Comparison of ENCODE assay signal across 9 cellular contexts in genomic region chr3:128076465-128076782, GRCh38. TPM values are rescaled to one million over a fixed set of nuclear protein-coding genes. Genes with fewer than 3 reads are reported as not detected.
DNase-seq lines count a peak whose midpoint lies in the region; ATAC-seq and TF ChIP-seq lines count a peak whose summit lies in the region.
"Had no signal": no experiment of that assay in that cellular context is flagged by ENCODE, and none has a peak within 500 bp of the region (broad histone marks: within the 10 kb centered on the region; RNA-seq: fewer than 3 reads in every experiment).

No MANE protein-coding gene starts in this region.

- H3K9me3 ChIP-seq in NT2/D1 (ENCODE audit: insufficient read depth, low read length) = no peaks in the 10 kb centered on the region
- no peaks in the 10 kb centered on the region for H3K9me3 ChIP-seq in colonic mucosa
- H3K9me3 ChIP-seq in liver (ENCODE audit: control insufficient read depth in 4 of 4, low read length in 3 of 4) = no peaks in the 10 kb centered on the region
- H3K9me3 ChIP-seq: body of pancreas had no signal

- no peak for TF ChIP-seq RAD21 in liver (IDR thresholded peaks at IDR 0.05)

- H3K4me3 ChIP-seq in NT2/D1 (ENCODE audit: insufficient read length, low read depth) = peak overlapping the region; percentile 36
- H3K4me3 ChIP-seq in colonic mucosa = peak overlapping the region; percentile 45
- H3K4me3 ChIP-seq in liver (ENCODE audit: low read depth in 1 of 3, low read length in 3 of 3) = peak overlapping the region; percentile 4 to 40 (median 40)
- H3K4me3 ChIP-seq: body of pancreas had no signal

- ATAC-seq in stimulated activated naive CD8-positive, alpha-beta T cell treated with anti-CD3 and anti-CD28 coated beads, Interleukin-15, Interleukin-2, amounts not matched to agents 100 U/mL and 50 U/mL, for 24 hours = no peak
- no peak for ATAC-seq in GM18517 (IDR thresholded peaks at IDR 0.05; ENCODE audit: unreplicated experiment)

- H3K36me3 ChIP-seq in NT2/D1 (ENCODE audit: insufficient read depth, insufficient read length, low read length) (peaks cover 60% of the 10 kb centered on the region), colonic mucosa (peaks cover 5% of the 10 kb centered on the region), liver (ENCODE audit: control insufficient read depth in 4 of 4, insufficient read depth in 3 of 4, low read depth in 1 of 4, low read length in 3 of 4) (peaks cover 0 to 6% (median 3%) of the 10 kb centered on the region in 4 donors)

- H3K27ac ChIP-seq in colonic mucosa (no peak overlapping the region), liver (ENCODE audit: low read depth in 1 of 2, low read length in 2 of 2) (no peak overlapping the region)

- peaks cover 18% of the 10 kb centered on the region for H3K4me1 ChIP-seq in NT2/D1 (ENCODE audit: insufficient read depth, insufficient read length)
- peaks cover 8% of the 10 kb centered on the region for H3K4me1 ChIP-seq in colonic mucosa
- H3K4me1 ChIP-seq in liver (ENCODE audit: control insufficient read depth in 4 of 4, insufficient read depth in 4 of 4, low read length in 3 of 4) = peaks cover 15 to 81% (median 64%) of the 10 kb centered on the region in 4 donors

- intact Hi-C loops in colonic mucosa (cut with DNase I) = loop anchor here (10.0 kb wide), 1 partner anchor 48 kb away; the partner anchor contains the start of gene RUVBL1

- H3K27me3 ChIP-seq in NT2/D1 (ENCODE audit: insufficient read depth, insufficient read length) (peaks cover 13% of the 10 kb centered on the region), colonic mucosa (no peaks in the 10 kb centered on the region), liver (ENCODE audit: control insufficient read depth in 4 of 4, insufficient read depth in 4 of 4, low read length in 3 of 4) (no peaks in the 10 kb centered on the region)
- H3K27me3 ChIP-seq: body of pancreas had no signal

- DNase-seq in NT2/D1 (ENCODE audit: low read depth, low spot score) (no peak), colonic mucosa (no peak), foreskin melanocyte (no peak), middle frontal gyrus (ENCODE audit: extremely low spot score, low spot score) (no peak)
- DNase-seq in stimulated activated naive CD8-positive, alpha-beta T cell treated with anti-CD3 and anti-CD28 coated beads, Interleukin-15, Interleukin-2, amounts not matched to agents 100 U/mL and 50 U/mL, for 24 hours = peak; percentile 20
- DNase-seq in activated CD4-positive, alpha-beta T cell treated with anti-CD3 and anti-CD28 coated beads for 4 hours = no peak

- no peak for TF ChIP-seq CTCF in colonic mucosa (IDR thresholded peaks at IDR 0.05)
- TF ChIP-seq CTCF in liver (IDR thresholded peaks at IDR 0.05; ENCODE audit: low read depth, low read length, missing input control) = no peak

- 42% methylated on average over 18 of the region's 18 CpGs for WGBS in liver

- H3K9ac ChIP-seq in NT2/D1 (ENCODE audit: insufficient read length, low read depth) = peak overlapping the region; percentile 66
- peak overlapping the region; percentile 26 to 47 for H3K9ac ChIP-seq in colonic mucosa (ENCODE audit: low read depth in 2 of 2, low read length in 2 of 2)
- no peak overlapping the region for H3K9ac ChIP-seq in liver (ENCODE audit: low read depth in 1 of 2, low read length in 2 of 2)

TF ChIP-seq in liver, 16 proteins besides CTCF, POLR2A, EP300 and RAD21:
- TF ChIP-seq RXRA (IDR thresholded peaks at IDR 0.05) = no peak
- no peak for TF ChIP-seq SP1 (IDR thresholded peaks at IDR 0.05)
- TF ChIP-seq EGR1 (IDR thresholded peaks at IDR 0.05; ENCODE audit: low read depth in 2 of 2) = no peak
- no peak for TF ChIP-seq JUND (IDR thresholded peaks at IDR 0.05)
- TF ChIP-seq, protein P1, sequence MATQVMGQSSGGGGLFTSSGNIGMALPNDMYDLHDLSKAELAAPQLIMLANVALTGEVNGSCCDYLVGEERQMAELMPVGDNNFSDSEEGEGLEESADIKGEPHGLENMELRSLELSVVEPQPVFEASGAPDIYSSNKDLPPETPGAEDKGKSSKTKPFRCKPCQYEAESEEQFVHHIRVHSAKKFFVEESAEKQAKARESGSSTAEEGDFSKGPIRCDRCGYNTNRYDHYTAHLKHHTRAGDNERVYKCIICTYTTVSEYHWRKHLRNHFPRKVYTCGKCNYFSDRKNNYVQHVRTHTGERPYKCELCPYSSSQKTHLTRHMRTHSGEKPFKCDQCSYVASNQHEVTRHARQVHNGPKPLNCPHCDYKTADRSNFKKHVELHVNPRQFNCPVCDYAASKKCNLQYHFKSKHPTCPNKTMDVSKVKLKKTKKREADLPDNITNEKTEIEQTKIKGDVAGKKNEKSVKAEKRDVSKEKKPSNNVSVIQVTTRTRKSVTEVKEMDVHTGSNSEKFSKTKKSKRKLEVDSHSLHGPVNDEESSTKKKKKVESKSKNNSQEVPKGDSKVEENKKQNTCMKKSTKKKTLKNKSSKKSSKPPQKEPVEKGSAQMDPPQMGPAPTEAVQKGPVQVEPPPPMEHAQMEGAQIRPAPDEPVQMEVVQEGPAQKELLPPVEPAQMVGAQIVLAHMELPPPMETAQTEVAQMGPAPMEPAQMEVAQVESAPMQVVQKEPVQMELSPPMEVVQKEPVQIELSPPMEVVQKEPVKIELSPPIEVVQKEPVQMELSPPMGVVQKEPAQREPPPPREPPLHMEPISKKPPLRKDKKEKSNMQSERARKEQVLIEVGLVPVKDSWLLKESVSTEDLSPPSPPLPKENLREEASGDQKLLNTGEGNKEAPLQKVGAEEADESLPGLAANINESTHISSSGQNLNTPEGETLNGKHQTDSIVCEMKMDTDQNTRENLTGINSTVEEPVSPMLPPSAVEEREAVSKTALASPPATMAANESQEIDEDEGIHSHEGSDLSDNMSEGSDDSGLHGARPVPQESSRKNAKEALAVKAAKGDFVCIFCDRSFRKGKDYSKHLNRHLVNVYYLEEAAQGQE (IDR thresholded peaks at IDR 0.05) = no peak
- TF ChIP-seq, protein P2, sequence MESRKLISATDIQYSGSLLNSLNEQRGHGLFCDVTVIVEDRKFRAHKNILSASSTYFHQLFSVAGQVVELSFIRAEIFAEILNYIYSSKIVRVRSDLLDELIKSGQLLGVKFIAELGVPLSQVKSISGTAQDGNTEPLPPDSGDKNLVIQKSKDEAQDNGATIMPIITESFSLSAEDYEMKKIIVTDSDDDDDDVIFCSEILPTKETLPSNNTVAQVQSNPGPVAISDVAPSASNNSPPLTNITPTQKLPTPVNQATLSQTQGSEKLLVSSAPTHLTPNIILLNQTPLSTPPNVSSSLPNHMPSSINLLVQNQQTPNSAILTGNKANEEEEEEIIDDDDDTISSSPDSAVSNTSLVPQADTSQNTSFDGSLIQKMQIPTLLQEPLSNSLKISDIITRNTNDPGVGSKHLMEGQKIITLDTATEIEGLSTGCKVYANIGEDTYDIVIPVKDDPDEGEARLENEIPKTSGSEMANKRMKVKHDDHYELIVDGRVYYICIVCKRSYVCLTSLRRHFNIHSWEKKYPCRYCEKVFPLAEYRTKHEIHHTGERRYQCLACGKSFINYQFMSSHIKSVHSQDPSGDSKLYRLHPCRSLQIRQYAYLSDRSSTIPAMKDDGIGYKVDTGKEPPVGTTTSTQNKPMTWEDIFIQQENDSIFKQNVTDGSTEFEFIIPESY (IDR thresholded peaks at IDR 0.05) = no peak
- no peak for TF ChIP-seq HNF4A (conservative IDR thresholded peaks at IDR 0.05)
- no peak for TF ChIP-seq MAX (IDR thresholded peaks at IDR 0.05)
- TF ChIP-seq GABPA (IDR thresholded peaks at IDR 0.05 in 1 of 2, conservative IDR thresholded peaks at IDR 0.05 in 1 of 2) = no peak
- no peak for TF ChIP-seq FOXA2 (IDR thresholded peaks at IDR 0.05)
- TF ChIP-seq NR2F2 (IDR thresholded peaks at IDR 0.05) = no peak
- no peak for TF ChIP-seq HNF4G (IDR thresholded peaks at IDR 0.05)
- TF ChIP-seq, protein P3, sequence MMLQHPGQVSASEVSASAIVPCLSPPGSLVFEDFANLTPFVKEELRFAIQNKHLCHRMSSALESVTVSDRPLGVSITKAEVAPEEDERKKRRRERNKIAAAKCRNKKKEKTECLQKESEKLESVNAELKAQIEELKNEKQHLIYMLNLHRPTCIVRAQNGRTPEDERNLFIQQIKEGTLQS (IDR thresholded peaks at IDR 0.05) = no peak
- no peak for TF ChIP-seq FOXA1 (IDR thresholded peaks at IDR 0.05)
- no peak for TF ChIP-seq YY1 (IDR thresholded peaks at IDR 0.05)
- no peak for TF ChIP-seq TAF1 (conservative IDR thresholded peaks at IDR 0.05)

RNA-seq across cellular contexts. Expression of gene SEC61A1, which starts 24.2 kb away (rescaled TPM):
- total RNA-seq in colonic mucosa = 100 to 1,000 TPM; 184 to 250 TPM
- 100 to 1,000 TPM in 1 of 2 donors, 10 to 100 TPM in 1; 80.4 to 295 TPM for total RNA-seq in liver
- polyA plus RNA-seq in liver = 100 to 1,000 TPM in 1 of 2 donors, 10 to 100 TPM in 1; 90.8 to 203 TPM

RNA-seq across cellular contexts. Expression of gene RUVBL1, which starts 47.2 kb away (rescaled TPM):
- total RNA-seq in colonic mucosa (10 to 100 TPM; 16.1 to 48.2 TPM), liver (10 to 100 TPM; 13.9 to 23.1 TPM)
- polyA plus RNA-seq in liver = 10 to 100 TPM; 13.3 to 13.9 TPM

Comparison
In these comparisons a context has a peak if more than half of its experiments do, and no peak if none do; other contexts are left out.
1. H3K9ac ChIP-seq: peak in NT2/D1 (single experiment) and colonic mucosa (2 of 2); none in liver (0 of 2).
2. Peak in every context shown above with its lines, with median percentiles within 50 percentile points of each other: H3K4me3 ChIP-seq.